9 cellular contexts compared by ENCODE assay signal in the genomic region with DNA sequence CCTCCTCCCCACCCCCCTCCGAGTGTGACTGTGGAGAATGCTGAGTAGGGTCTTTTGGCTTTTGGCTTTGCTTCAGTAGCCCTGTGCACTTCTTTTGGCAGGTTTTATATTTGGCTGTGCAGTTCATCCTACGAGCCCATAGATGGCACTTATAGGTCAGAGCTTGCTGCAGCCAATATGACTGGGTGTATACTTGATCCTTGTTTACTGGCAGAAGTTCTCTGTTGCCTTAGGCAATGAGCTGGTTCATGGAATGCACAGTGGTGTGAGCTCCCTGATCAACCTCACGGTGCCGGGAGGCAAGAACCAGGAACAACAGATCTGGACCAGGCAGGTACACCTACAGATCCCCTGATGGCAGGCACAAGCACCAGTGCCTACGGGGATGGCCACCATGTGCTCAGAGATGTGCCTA.
DNase-seq lines count a peak whose midpoint lies in the region; ATAC-seq and TF ChIP-seq lines count a peak whose summit lies in the region.
"Had no signal": no experiment of that assay in that cellular context is flagged by ENCODE, and none has a peak within 500 bp of the region (broad histone marks: within the 10 kb centered on the region; RNA-seq: fewer than 3 reads in every experiment).

No MANE protein-coding gene starts in this region.

- peak; percentile 8 for TF ChIP-seq CTCF in AG04449 (IDR thresholded peaks at IDR 0.05; ENCODE audit: insufficient read depth, low read length, missing control alignments)
- TF ChIP-seq CTCF in OCI-LY1 (IDR thresholded peaks at IDR 0.05; ENCODE audit: low read length): peak; percentile 55
- TF ChIP-seq CTCF in spleen (IDR thresholded peaks at IDR 0.05 in 8 of 11, conservative IDR thresholded peaks at IDR 0.05 in 3 of 11): no peak

- no peak overlapping the region for H2AFZ ChIP-seq in OCI-LY1 (ENCODE audit: low read length)

- H3K36me3 ChIP-seq in OCI-LY1 (ENCODE audit: insufficient read depth, low read length) (no peaks in the 10 kb centered on the region), spleen (peaks cover 0 to 17% (median 3%) of the 10 kb centered on the region in 6 donors)

- H3K9ac ChIP-seq in OCI-LY1 (ENCODE audit: low read length): no peak overlapping the region

- H3K4me1 ChIP-seq in OCI-LY1 (ENCODE audit: insufficient read depth, low read length, severe bottlenecking): no peaks in the 10 kb centered on the region
- H3K4me1 ChIP-seq in spleen: no peaks in the 10 kb centered on the region

- no peaks in the 10 kb centered on the region for H3K27me3 ChIP-seq in OCI-LY1 (ENCODE audit: insufficient read depth, low read length)
- no peaks in the 10 kb centered on the region for H3K27me3 ChIP-seq in spleen (replicated peaks in 1 of 7)

- 83 to 93% (median 85%) methylated on average over 5 of the region's 5 CpGs for WGBS in spleen, 5 donors

- no peak for ATAC-seq in HG02678 (IDR thresholded peaks at IDR 0.05; ENCODE audit: unreplicated experiment)

- H3K4me3 ChIP-seq in AG04449 (ENCODE audit: low read depth, low read length) (no peak overlapping the region), OCI-LY1 (ENCODE audit: low read depth, low read length, poor library complexity, severe bottlenecking) (no peak overlapping the region), spleen (no peak overlapping the region)

- TF ChIP-seq POLR2A in spleen (IDR thresholded peaks at IDR 0.05): no peak

- intact Hi-C loops in spleen (cut with DNase I; ENCODE audit: low total_unique reads): no loop called here

- no peak overlapping the region for H3K27ac ChIP-seq in OCI-LY1 (ENCODE audit: low read depth, low read length, poor library complexity, severe bottlenecking)
- H3K27ac ChIP-seq in spleen: no peak overlapping the region

- POLR2A ChIA-PET in AG04449 (lab: Yijun Ruan, JAX) (no interaction called here), HEK293T (lab: Yijun Ruan, JAX) (no interaction called here)

- H3K79me2 ChIP-seq in OCI-LY1 (ENCODE audit: insufficient read depth, low read length): no peaks in the 10 kb centered on the region

- no peak for DNase-seq in AG04449 (ENCODE audit: low read depth, low spot score)
- peak; percentile 47 for DNase-seq in HEK293T (ENCODE audit: extremely low spot score)
- DNase-seq in fibroblast of peridontal ligament (ENCODE audit: extremely low read depth): peak; percentile 3
- DNase-seq in spleen: no peak
- DNase-seq in NCI-H187 (lab: John Stamatoyannopoulos, UW): no peak
- no peak for DNase-seq in AG08396 (ENCODE audit: low spot score)
- DNase-seq: activated CD4-positive, alpha-beta T cell treated with anti-CD3 and anti-CD28 coated beads for 48 hours had no signal

- H3K9me2 ChIP-seq in OCI-LY1 (ENCODE audit: low read depth, low read length): no peaks in the 10 kb centered on the region

- no peaks in the 10 kb centered on the region for H4K20me1 ChIP-seq in OCI-LY1 (ENCODE audit: insufficient read depth, low read length)

- H3F3A ChIP-seq in OCI-LY1 (ENCODE audit: insufficient read depth, low read length): no peaks in the 10 kb centered on the region

- no peak overlapping the region for H3K4me2 ChIP-seq in OCI-LY1 (ENCODE audit: low read length)

- no peaks in the 10 kb centered on the region for H3K9me3 ChIP-seq in OCI-LY1 (ENCODE audit: low read length)
- peaks cover 10 to 65% (median 60%) of the 10 kb centered on the region in 8 donors for H3K9me3 ChIP-seq in spleen

- CTCF ChIA-PET in AG04449 (lab: Yijun Ruan, JAX): interaction anchor here (0.6 to 1.3 kb wide), 2 partner anchors 25 to 46 kb away, joined by 3 read pairs; no protein-coding TSS in a partner anchor
- CTCF ChIA-PET in HEK293T (lab: Yijun Ruan, JAX): no interaction called here

TF ChIP-seq in HEK293T, 16 proteins besides CTCF, POLR2A, EP300 and RAD21:
- TF ChIP-seq PKNOX1 (IDR thresholded peaks at IDR 0.05) (no peak), ZNF384 (IDR thresholded peaks at IDR 0.05) (no peak), HDGF (IDR thresholded peaks at IDR 0.05; ENCODE audit: borderline replicate concordance) (no peak), NFRKB (IDR thresholded peaks at IDR 0.05) (no peak), SUZ12 (IDR thresholded peaks at IDR 0.05) (no peak), FOXK2 (IDR thresholded peaks at IDR 0.05) (no peak), ELF4 (IDR thresholded peaks at IDR 0.05) (no peak), BHLHE40 (IDR thresholded peaks at IDR 0.05; ENCODE audit: borderline replicate concordance) (no peak), FOXA1 (IDR thresholded peaks at IDR 0.05) (no peak), CTBP1 (IDR thresholded peaks at IDR 0.05; ENCODE audit: borderline replicate concordance) (no peak), SP1 (IDR thresholded peaks at IDR 0.05) (no peak), LEF1 (IDR thresholded peaks at IDR 0.05; ENCODE audit: borderline replicate concordance) (no peak), FOXM1 (IDR thresholded peaks at IDR 0.05; ENCODE audit: borderline replicate concordance) (no peak), ARNT (IDR thresholded peaks at IDR 0.05) (no peak), TARDBP (IDR thresholded peaks at IDR 0.05) (no peak), L3MBTL2 (conservative IDR thresholded peaks at IDR 0.05) (no peak)

Comparison
In these comparisons a context has a peak if more than half of its experiments do, and no peak if none do; other contexts are left out.
1. DNase-seq: peak in HEK293T (single experiment) and fibroblast of peridontal ligament (single experiment); none in AG04449 (single experiment), spleen (single experiment), NCI-H187 (0 of 2) and AG08396 (single experiment).
2. CTCF ChIP-seq: peak in AG04449 (single experiment) and OCI-LY1 (single experiment); none in spleen (0 of 11).